ENCODE assay signal across 11 cellular contexts in genomic region chr2:25312958-25313710, GRCh38. TPM values are rescaled to one million over a fixed set of nuclear protein-coding genes. Genes with fewer than 3 reads are reported as not detected.
DNase-seq lines count a peak whose midpoint lies in the region; ATAC-seq, FAIRE-seq and TF ChIP-seq lines count a peak whose summit lies in the region.
"Had no signal": no experiment of that assay in that cellular context is flagged by ENCODE, and none has a peak within 500 bp of the region (broad histone marks: within the 10 kb centered on the region; RNA-seq: fewer than 3 reads in every experiment).

No MANE protein-coding gene starts in this region.

- no peak overlapping the region for H3K4me2 ChIP-seq in neural progenitor cell

- peaks cover 8% of the 10 kb centered on the region for H3K36me3 ChIP-seq in WERI-Rb-1
- H3K36me3 ChIP-seq in neural progenitor cell = no peaks in the 10 kb centered on the region

- 0 out of 2 replicates have a peak, but pooled peaks have one; percentile 7 for TF ChIP-seq CTCF in WERI-Rb-1 (IDR thresholded peaks at IDR 0.05; ENCODE audit: low read depth, low read length)
- TF ChIP-seq CTCF in glutamatergic neuron (IDR thresholded peaks at IDR 0.05; ENCODE audit: partially characterized antibody, unreplicated experiment) = no peak
- TF ChIP-seq CTCF in neural progenitor cell (IDR thresholded peaks at IDR 0.05) = no peak

- H3K9me3 Mint-ChIP-seq in activated naive CD8-positive, alpha-beta T cell treated with anti-CD3 and anti-CD28 coated beads, Interleukin-2, amount 50 U/mL, for 24 hours = no peaks in the 10 kb centered on the region
- H3K9me3 Mint-ChIP-seq in glutamatergic neuron (ENCODE audit: unreplicated experiment) = peaks cover 11% of the 10 kb centered on the region
- no peaks in the 10 kb centered on the region for H3K9me3 Mint-ChIP-seq in neural progenitor cell
- H3K9me3 Mint-ChIP-seq: stimulated activated memory B cell treated with anti-CD40 and anti-IgM and Interleukin-4, amounts not matched to agents 10 μg/mL and 1 μg/mL and 100 μg/mL, for 72 hours had no signal

- ATAC-seq in activated naive CD8-positive, alpha-beta T cell treated with anti-CD3 and anti-CD28 coated beads, Interleukin-2, amount 50 U/mL, for 24 hours = peak; percentile 3

- H3K9ac ChIP-seq in neural progenitor cell = no peak overlapping the region

- H3K4me3 ChIP-seq in WERI-Rb-1 (ENCODE audit: low read depth, low read length) = no peak overlapping the region
- H3K4me3 ChIP-seq in neural progenitor cell = no peak overlapping the region
- H3K4me3 ChIP-seq: lung, right lobe of liver had no signal

- H3K4me1 ChIP-seq in neural progenitor cell = peaks cover 44% of the 10 kb centered on the region

- peak overlapping the region; percentile 96 for H3K27ac Mint-ChIP-seq in activated naive CD8-positive, alpha-beta T cell treated with anti-CD3 and anti-CD28 coated beads, Interleukin-2, amount 50 U/mL, for 24 hours
- H3K27ac Mint-ChIP-seq in glutamatergic neuron (ENCODE audit: unreplicated experiment) (no peak overlapping the region), neural progenitor cell (no peak overlapping the region)

- peak; percentile 38 for FAIRE-seq in GM12892 (lab: Jason Lieb, UNC)

- no peak overlapping the region for H2AFZ ChIP-seq in neural progenitor cell (replicated peaks)

- H3F3A ChIP-seq in neural progenitor cell (ENCODE audit: low read depth) = peaks cover 36% of the 10 kb centered on the region

- DNase-seq in GM12892 (ENCODE audit: insufficient read length) = no peak
- no peak for DNase-seq in WERI-Rb-1
- peak; percentile 50 for DNase-seq in activated naive CD8-positive, alpha-beta T cell treated with anti-CD3 and anti-CD28 coated beads, Interleukin-2, amount 50 U/mL, for 24 hours
- peak; percentile 46 for DNase-seq in stimulated activated CD4-positive, alpha-beta T cell treated with anti-CD3 and anti-CD28 coated beads, Interleukin-4, amount 100 ng/mL, for 1 hour
- DNase-seq in glutamatergic neuron = no peak
- no peak for DNase-seq in NCI-H2029 (lab: John Stamatoyannopoulos, UW)
- DNase-seq in neural progenitor cell (ENCODE audit: low spot score) = no peak
- DNase-seq: NCI-H1436 treated with DMSO at 0.1 percent for 48 hours had no signal

- no peaks in the 10 kb centered on the region for H4K20me1 ChIP-seq in neural progenitor cell (ENCODE audit: low read depth)

- peaks cover 35% of the 10 kb centered on the region for H3K36me3 Mint-ChIP-seq in activated naive CD8-positive, alpha-beta T cell treated with anti-CD3 and anti-CD28 coated beads, Interleukin-2, amount 50 U/mL, for 24 hours (ENCODE audit: low read depth)
- no peaks in the 10 kb centered on the region for H3K36me3 Mint-ChIP-seq in glutamatergic neuron (ENCODE audit: unreplicated experiment)
- no peaks in the 10 kb centered on the region for H3K36me3 Mint-ChIP-seq in neural progenitor cell

- peaks cover 76% of the 10 kb centered on the region for H3K4me1 Mint-ChIP-seq in activated naive CD8-positive, alpha-beta T cell treated with anti-CD3 and anti-CD28 coated beads, Interleukin-2, amount 50 U/mL, for 24 hours
- H3K4me1 Mint-ChIP-seq in glutamatergic neuron (ENCODE audit: low read depth, unreplicated experiment) = peaks cover 33% of the 10 kb centered on the region
- H3K4me1 Mint-ChIP-seq in neural progenitor cell = peaks cover 39% of the 10 kb centered on the region

- H3K79me2 ChIP-seq in neural progenitor cell (ENCODE audit: low read depth) = no peaks in the 10 kb centered on the region

- no peak for TF ChIP-seq POLR2A in GM12892 (IDR thresholded peaks at IDR 0.05; ENCODE audit: low read depth, low read length)

- H3K4me3 Mint-ChIP-seq in activated naive CD8-positive, alpha-beta T cell treated with anti-CD3 and anti-CD28 coated beads, Interleukin-2, amount 50 U/mL, for 24 hours = peak overlapping the region; percentile 84
- H3K4me3 Mint-ChIP-seq in glutamatergic neuron (ENCODE audit: unreplicated experiment) (no peak overlapping the region), neural progenitor cell (no peak overlapping the region)
- H3K4me3 Mint-ChIP-seq: stimulated activated memory B cell treated with anti-CD40 and anti-IgM and Interleukin-4, amounts not matched to agents 10 μg/mL and 1 μg/mL and 100 μg/mL, for 72 hours had no signal

- H3K27ac ChIP-seq in WERI-Rb-1 (peak overlapping the region; percentile 2; the same call in 1 of the 2 replicates), neural progenitor cell (no peak overlapping the region)

- no peaks in the 10 kb centered on the region for H3K27me3 Mint-ChIP-seq in activated naive CD8-positive, alpha-beta T cell treated with anti-CD3 and anti-CD28 coated beads, Interleukin-2, amount 50 U/mL, for 24 hours
- peaks cover 5% of the 10 kb centered on the region for H3K27me3 Mint-ChIP-seq in glutamatergic neuron (ENCODE audit: unreplicated experiment)
- peaks cover 8% of the 10 kb centered on the region for H3K27me3 Mint-ChIP-seq in neural progenitor cell (ENCODE audit: insufficient read depth, low read depth)
- H3K27me3 Mint-ChIP-seq: stimulated activated memory B cell treated with anti-CD40 and anti-IgM and Interleukin-4, amounts not matched to agents 10 μg/mL and 1 μg/mL and 100 μg/mL, for 72 hours had no signal

- no peaks in the 10 kb centered on the region for H3K9me3 ChIP-seq in WERI-Rb-1 (ENCODE audit: severe bottlenecking)
- no peaks in the 10 kb centered on the region for H3K9me3 ChIP-seq in neural progenitor cell (ENCODE audit: low read depth)
- H3K9me3 ChIP-seq: right lobe of liver had no signal

- H3K27me3 ChIP-seq in WERI-Rb-1 (ENCODE audit: insufficient read depth, low read depth, severe bottlenecking) (no peaks in the 10 kb centered on the region), neural progenitor cell (no peaks in the 10 kb centered on the region)
- H3K27me3 ChIP-seq: right lobe of liver had no signal

RNA-seq across cellular contexts. Expression of gene DNMT3A, which starts 28.6 kb away (rescaled TPM):
- polyA plus RNA-seq in GM12892 (2012; ENCODE audit: missing spikeins) = 16.1 TPM
- 175 TPM for total RNA-seq in glutamatergic neuron (ENCODE audit: unreplicated experiment)
- total RNA-seq in neural progenitor cell (ENCODE audit: low replicate concordance) = 46.5 and 81.1 TPM in 2 replicates

Comparison
In these comparisons a context has a peak if more than half of its experiments do, and no peak if none do; other contexts are left out.
1. DNase-seq: peak in activated naive CD8-positive, alpha-beta T cell treated with anti-CD3 and anti-CD28 coated beads, Interleukin-2, amount 50 U/mL, for 24 hours (single experiment) and stimulated activated CD4-positive, alpha-beta T cell treated with anti-CD3 and anti-CD28 coated beads, Interleukin-4, amount 100 ng/mL, for 1 hour (single experiment); none in GM12892 (single experiment), WERI-Rb-1 (single experiment), glutamatergic neuron (single experiment), NCI-H2029 (single experiment) and neural progenitor cell (single experiment).